In genomic region chr14:69693145-69693544, GRCh38 we compare ENCODE assay signal across 8 cellular contexts.
DNase-seq lines count a peak whose midpoint lies in the region; ATAC-seq and TF ChIP-seq lines count a peak whose summit lies in the region.

No MANE protein-coding gene starts in this region.

- no peaks in the 10 kb centered on the region for H3K9me3 Mint-ChIP-seq in activated T-helper 2 cell treated with anti-CD3 and anti-CD28 coated beads, Interferon-gamma antibody, Interleukin-2, Interleukin-4, amounts not matched to agents 10 μg/mL and 5 μg/mL and 100 μg/mL, durations not matched to agents 14 hours and 24 hours and 36 hours

- WGBS in hepatocyte (ENCODE audit: low lambda C conversion rate, missing lambda C conversion rate): 48% methylated on average over 3 of the region's 3 CpGs

- H3K27ac Mint-ChIP-seq in activated T-helper 2 cell treated with anti-CD3 and anti-CD28 coated beads, Interferon-gamma antibody, Interleukin-2, Interleukin-4, amounts not matched to agents 10 μg/mL and 5 μg/mL and 100 μg/mL, durations not matched to agents 14 hours and 24 hours and 36 hours: no peak overlapping the region

- peaks cover 52% of the 10 kb centered on the region for H3K4me1 ChIP-seq in hepatocyte (ENCODE audit: insufficient read depth)

- no peaks in the 10 kb centered on the region for H4K20me1 ChIP-seq in hepatocyte (ENCODE audit: insufficient read depth, poor library complexity, severe bottlenecking)

- intact Hi-C loops in activated T-helper 2 cell treated with anti-CD3 and anti-CD28 coated beads, Interferon-gamma antibody, Interleukin-2, Interleukin-4, amounts not matched to agents 10 μg/mL and 5 μg/mL and 100 μg/mL, durations not matched to agents 14 hours and 24 hours and 36 hours (cut with micrococcal nuclease): no loop called here

- H3K4me2 ChIP-seq in hepatocyte: no peak overlapping the region

- H3K27me3 Mint-ChIP-seq in activated T-helper 2 cell treated with anti-CD3 and anti-CD28 coated beads, Interferon-gamma antibody, Interleukin-2, Interleukin-4, amounts not matched to agents 10 μg/mL and 5 μg/mL and 100 μg/mL, durations not matched to agents 14 hours and 24 hours and 36 hours (ENCODE audit: low read depth): no peaks in the 10 kb centered on the region

- H3K4me1 Mint-ChIP-seq in activated T-helper 2 cell treated with anti-CD3 and anti-CD28 coated beads, Interferon-gamma antibody, Interleukin-2, Interleukin-4, amounts not matched to agents 10 μg/mL and 5 μg/mL and 100 μg/mL, durations not matched to agents 14 hours and 24 hours and 36 hours (ENCODE audit: low read depth): peaks cover 63% of the 10 kb centered on the region

- no peak overlapping the region for H3K4me3 ChIP-seq in hepatocyte

- H3K9me2 ChIP-seq in hepatocyte (replicated peaks; ENCODE audit: insufficient read depth): no peaks in the 10 kb centered on the region

- H3K36me3 Mint-ChIP-seq in activated T-helper 2 cell treated with anti-CD3 and anti-CD28 coated beads, Interferon-gamma antibody, Interleukin-2, Interleukin-4, amounts not matched to agents 10 μg/mL and 5 μg/mL and 100 μg/mL, durations not matched to agents 14 hours and 24 hours and 36 hours (ENCODE audit: low read depth): peaks cover 19% of the 10 kb centered on the region

- peak; percentile 83 for DNase-seq in NOMO-1 treated with DMSO at 0.1 percent for 48 hours (lab: John Stamatoyannopoulos, UW; ENCODE audit: unreplicated experiment)
- DNase-seq in hepatocyte (ENCODE audit: low spot score): no peak
- no peak for DNase-seq in activated T-helper 2 cell treated with anti-CD3 and anti-CD28 coated beads, Interferon-gamma antibody, Interleukin-2, Interleukin-4, amounts not matched to agents 10 μg/mL and 5 μg/mL and 100 μg/mL, durations not matched to agents 14 hours and 24 hours and 36 hours (ENCODE audit: low spot score)
- DNase-seq in HuH-7 (ENCODE audit: low spot score): no peak
- no peak for DNase-seq in stimulated activated CD4-positive, alpha-beta T cell treated with anti-CD3 and anti-CD28 coated beads, Interleukin-4, amount 100 ng/mL, for 24 hours

- peaks cover 83% of the 10 kb centered on the region for H3K79me2 ChIP-seq in hepatocyte

- no peak for TF ChIP-seq CTCF in hepatocyte (IDR thresholded peaks at IDR 0.05; ENCODE audit: poor library complexity)

- H3K4me3 Mint-ChIP-seq in activated T-helper 2 cell treated with anti-CD3 and anti-CD28 coated beads, Interferon-gamma antibody, Interleukin-2, Interleukin-4, amounts not matched to agents 10 μg/mL and 5 μg/mL and 100 μg/mL, durations not matched to agents 14 hours and 24 hours and 36 hours (ENCODE audit: low read depth): no peak overlapping the region

- H3K27ac ChIP-seq in hepatocyte: peak overlapping the region; percentile 91

- H3K36me3 ChIP-seq in hepatocyte (replicated peaks; ENCODE audit: insufficient read depth, low read depth): no peaks in the 10 kb centered on the region

- H3K27me3 ChIP-seq in hepatocyte: no peaks in the 10 kb centered on the region

- no peaks in the 10 kb centered on the region for H3K9me3 ChIP-seq in hepatocyte (ENCODE audit: low read depth)

- peak; percentile 50 for ATAC-seq in GM18867 (IDR thresholded peaks at IDR 0.05; ENCODE audit: unreplicated experiment)
- peak; percentile 42 for ATAC-seq in HG02973 (IDR thresholded peaks at IDR 0.05; ENCODE audit: unreplicated experiment)
- ATAC-seq in GM21526 (IDR thresholded peaks at IDR 0.05; ENCODE audit: low FRiP score, unreplicated experiment): no peak

- no peak overlapping the region for H2AFZ ChIP-seq in hepatocyte
